32 cellular contexts compared by ENCODE assay signal in the genomic region with DNA sequence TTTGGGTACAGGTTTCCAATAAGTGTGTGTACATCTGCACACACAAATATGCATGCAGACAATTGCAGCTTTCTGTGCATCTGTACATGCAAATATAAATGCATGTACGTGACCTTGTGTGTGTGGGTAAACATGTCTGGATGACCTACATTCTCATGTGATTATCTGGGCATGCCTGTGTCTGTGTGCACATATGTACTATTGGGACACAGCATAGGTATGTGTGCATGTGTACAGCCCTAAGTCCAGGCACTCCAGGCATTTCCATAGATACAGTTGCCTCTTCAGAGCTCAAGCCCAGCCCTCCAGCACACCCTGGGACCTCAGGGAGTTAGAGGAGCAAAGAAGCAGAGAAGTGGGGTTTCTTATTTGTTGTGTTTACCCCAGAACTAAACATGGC. TPM values are rescaled to one million over a fixed set of nuclear protein-coding genes. Genes with fewer than 3 reads are reported as not detected.
"Had no signal": no experiment of that assay in that cellular context is flagged by ENCODE, and none has a peak within 500 bp of the region (broad histone marks: within the 10 kb centered on the region; RNA-seq: fewer than 3 reads in every experiment).

No MANE protein-coding gene starts in this region.

- H3K9me3 Mint-ChIP-seq: stimulated activated naive B cell treated with anti-CD40 and anti-IgM and Interleukin-4, amounts not matched to agents 10 μg/mL and 1 μg/mL and 100 μg/mL, for 72 hours; stimulated activated naive CD8-positive, alpha-beta T cell treated with anti-CD3 and anti-CD28 coated beads, Interleukin-15, amount 100 ng/mL, for 72 hours; stimulated activated naive CD8-positive, alpha-beta T cell treated with anti-CD3 and anti-CD28 coated beads, Interleukin-15, Interleukin-2, amounts not matched to agents 100 ng/mL and 50 ng/mL, for 24 hours had no signal

- H3K4me1 Mint-ChIP-seq: stimulated activated effector memory CD8-positive, alpha-beta T cell treated with anti-CD3 and anti-CD28 coated beads, Interleukin-12 subunit alpha, Interleukin-12 subunit beta, amount 100 ng/mL, for 72 hours; stimulated activated memory B cell treated with anti-CD40 and anti-IgM and Interleukin-4, amounts not matched to agents 10 μg/mL and 1 μg/mL and 100 μg/mL, for 72 hours; stimulated activated naive B cell treated with anti-CD40 and anti-IgM and Interleukin-4, amounts not matched to agents 10 μg/mL and 1 μg/mL and 100 μg/mL, for 72 hours; stimulated activated naive CD8-positive, alpha-beta T cell treated with anti-CD3 and anti-CD28 coated beads, Interleukin-15, amount 100 ng/mL, for 72 hours had no signal

- H3K27ac Mint-ChIP-seq: stimulated activated effector memory CD8-positive, alpha-beta T cell treated with anti-CD3 and anti-CD28 coated beads, Interleukin-12 subunit alpha, Interleukin-12 subunit beta, amount 100 ng/mL, for 72 hours; stimulated activated memory B cell treated with anti-CD40 and anti-IgM and Interleukin-4, amounts not matched to agents 10 μg/mL and 1 μg/mL and 100 μg/mL, for 72 hours; stimulated activated naive B cell treated with anti-CD40 and anti-IgM and Interleukin-4, amounts not matched to agents 10 μg/mL and 1 μg/mL and 100 μg/mL, for 72 hours; stimulated activated naive CD8-positive, alpha-beta T cell treated with anti-CD3 and anti-CD28 coated beads, Interleukin-15, Interleukin-2, amounts not matched to agents 100 ng/mL and 50 ng/mL, for 24 hours had no signal

- H3K36me3 ChIP-seq: stomach, suprapubic skin, thoracic aorta, thyroid gland, tibial artery, tibial nerve, transverse colon, upper lobe of left lung, upper lobe of right lung, uterus, vagina had no signal

- FAIRE-seq: urothelium cell line had no signal

- H3K27ac ChIP-seq: stomach, suprapubic skin, testis, thoracic aorta, thyroid gland, tibial artery, tibial nerve, transverse colon, upper lobe of left lung, upper lobe of right lung, uterus, vagina had no signal

- H3K4me3 Mint-ChIP-seq: stimulated activated effector memory CD8-positive, alpha-beta T cell treated with anti-CD3 and anti-CD28 coated beads, Interleukin-12 subunit alpha, Interleukin-12 subunit beta, amount 100 ng/mL, for 72 hours; stimulated activated memory B cell treated with anti-CD40 and anti-IgM and Interleukin-4, amounts not matched to agents 10 μg/mL and 1 μg/mL and 100 μg/mL, for 72 hours; stimulated activated naive B cell treated with anti-CD40 and anti-IgM and Interleukin-4, amounts not matched to agents 10 μg/mL and 1 μg/mL and 100 μg/mL, for 72 hours; stimulated activated naive CD8-positive, alpha-beta T cell treated with anti-CD3 and anti-CD28 coated beads, Interleukin-15, amount 100 ng/mL, for 72 hours; stimulated activated naive CD8-positive, alpha-beta T cell treated with anti-CD3 and anti-CD28 coated beads, Interleukin-15, Interleukin-2, amounts not matched to agents 100 ng/mL and 50 ng/mL, for 24 hours had no signal

- H3K4me1 ChIP-seq: stomach, suprapubic skin, testis, thyroid gland, tibial artery, tibial nerve, transverse colon, upper lobe of left lung, upper lobe of right lung, uterus, vagina had no signal

- H3K27me3 Mint-ChIP-seq: stimulated activated memory B cell treated with anti-CD40 and anti-IgM and Interleukin-4, amounts not matched to agents 10 μg/mL and 1 μg/mL and 100 μg/mL, for 72 hours; stimulated activated naive CD8-positive, alpha-beta T cell treated with anti-CD3 and anti-CD28 coated beads, Interleukin-15, Interleukin-2, amounts not matched to agents 100 ng/mL and 50 ng/mL, for 24 hours had no signal

- H3K36me3 Mint-ChIP-seq: stimulated activated effector memory CD8-positive, alpha-beta T cell treated with anti-CD3 and anti-CD28 coated beads, Interleukin-12 subunit alpha, Interleukin-12 subunit beta, amount 100 ng/mL, for 72 hours; stimulated activated memory B cell treated with anti-CD40 and anti-IgM and Interleukin-4, amounts not matched to agents 10 μg/mL and 1 μg/mL and 100 μg/mL, for 72 hours; stimulated activated naive B cell treated with anti-CD40 and anti-IgM and Interleukin-4, amounts not matched to agents 10 μg/mL and 1 μg/mL and 100 μg/mL, for 72 hours had no signal

- ATAC-seq: stimulated activated effector memory CD8-positive, alpha-beta T cell treated with anti-CD3 and anti-CD28 coated beads, Interleukin-12 subunit alpha, Interleukin-12 subunit beta, amount 100 ng/mL, for 72 hours; stimulated activated memory B cell treated with anti-CD40 and anti-IgM and Interleukin-4, amounts not matched to agents 10 μg/mL and 1 μg/mL and 100 μg/mL, for 72 hours; stimulated activated naive B cell treated with anti-CD40 and anti-IgM and Interleukin-4, amounts not matched to agents 10 μg/mL and 1 μg/mL and 100 μg/mL, for 72 hours; stimulated activated naive CD8-positive, alpha-beta T cell treated with anti-CD3 and anti-CD28 coated beads, Interleukin-15, amount 100 ng/mL, for 72 hours; stimulated activated naive CD8-positive, alpha-beta T cell treated with anti-CD3 and anti-CD28 coated beads, Interleukin-15, Interleukin-2, amounts not matched to agents 100 U/mL and 50 U/mL, for 24 hours; upper lobe of right lung had no signal

- H3K27me3 ChIP-seq: testis, thyroid gland, tibial nerve, transverse colon, upper lobe of left lung, upper lobe of right lung, uterus, vagina had no signal

- H3K4me3 ChIP-seq: stomach, suprapubic skin, testis, thoracic aorta, thyroid gland, tibial artery, tibial nerve, transverse colon, upper lobe of left lung, upper lobe of right lung, uterus, vagina had no signal

- H3K9me3 ChIP-seq: stomach, suprapubic skin, testis, thoracic aorta, thyroid gland, tibial artery, tibial nerve, transverse colon, upper lobe of left lung, upper lobe of right lung, uterus, vagina had no signal

- DNase-seq: stimulated activated CD4-positive, alpha-beta T cell treated with anti-CD3 and anti-CD28 coated beads, Interleukin-2, amount 100 ng/mL, for 24 hours; stimulated activated CD4-positive, alpha-beta T cell treated with anti-CD3 and anti-CD28 coated beads, Interleukin-2, amount 100 ng/mL, for 48 hours; stimulated activated CD4-positive, alpha-beta T cell treated with anti-CD3 and anti-CD28 coated beads, Interleukin-4, amount 100 ng/mL, for 1 hour; stimulated activated CD4-positive, alpha-beta T cell treated with anti-CD3 and anti-CD28 coated beads, Interleukin-4, amount 100 ng/mL, for 24 hours; stimulated activated CD4-positive, alpha-beta T cell treated with anti-CD3 and anti-CD28 coated beads, Interleukin-4, amount 100 ng/mL, for 4 hours; stimulated activated CD8-positive, alpha-beta memory T cell treated with anti-CD3 and anti-CD28 coated beads, Interleukin-4, amount 100 ng/mL, for 48 hours; stimulated activated naive B cell treated with anti-CD40 and anti-IgM and Interleukin-4, amounts not matched to agents 10 μg/mL and 1 μg/mL and 100 μg/mL, for 72 hours; stimulated activated naive CD4-positive, alpha-beta T cell; stimulated activated naive CD4-positive, alpha-beta T cell treated with Interleukin-2 at 50 U/mL for 16 hours; stimulated activated naive CD8-positive, alpha-beta T cell treated with anti-CD3 and anti-CD28 coated beads, Interleukin-15, amount 100 ng/mL, for 72 hours; stimulated activated naive CD8-positive, alpha-beta T cell treated with anti-CD3 and anti-CD28 coated beads, Interleukin-15, Interleukin-2, amounts not matched to agents 100 U/mL and 50 U/mL, for 24 hours; stomach; substantia nigra; testis; thyroid gland; tibial artery; transverse colon; upper lobe of left lung; upper lobe of right lung; uterus had no signal

RNA-seq across cellular contexts. Expression of a gene that starts 7.1 kb away (rescaled TPM):
- total RNA-seq: subcutaneous adipose tissue, temporal lobe, upper lobe of right lung, uterus, vagina had no signal

RNA-seq across cellular contexts. Expression of a gene that starts 18.1 kb away (rescaled TPM):
- total RNA-seq: subcutaneous adipose tissue, suprapubic skin, temporal lobe, thoracic aorta, thyroid gland, tibial nerve, transverse colon, upper lobe of left lung, upper lobe of right lung, ureter, urinary bladder, uterus, vagina had no signal
- polyA plus RNA-seq: urinary bladder had no signal
